Comparison of ENCODE assay signal across 23 cellular contexts in genomic region chr1:165816801-165817497, GRCh38. TPM values are rescaled to one million over a fixed set of nuclear protein-coding genes. Genes with fewer than 3 reads are reported as not detected.
DNase-seq lines count a peak whose midpoint lies in the region; ATAC-seq and TF ChIP-seq lines count a peak whose summit lies in the region.
"Had no signal": no experiment of that assay in that cellular context is flagged by ENCODE, and none has a peak within 500 bp of the region (broad histone marks: within the 10 kb centered on the region; RNA-seq: fewer than 3 reads in every experiment).

No MANE protein-coding gene starts in this region.

- no peak overlapping the region for H2BK120ac ChIP-seq in mesendoderm (ENCODE audit: low read depth, low read length)

- no peak overlapping the region for H2BK5ac ChIP-seq in mesendoderm (ENCODE audit: low read length)

- DNase-seq in GM23338 (ENCODE audit: low spot score) (no peak), OCI-M1 (lab: John Stamatoyannopoulos, UW) (peak; percentile 75), amniotic epithelial cell (ENCODE audit: low read depth) (peak; percentile 18), mesendoderm (peak; percentile 52), activated gamma-delta T cell (lab: John Stamatoyannopoulos, UW) (no peak), spleen (no peak)
- no peak for DNase-seq in activated CD4-positive, alpha-beta T cell treated with anti-CD3 and anti-CD28 coated beads for 36 hours
- no peak for DNase-seq in activated naive CD4-positive, alpha-beta T cell (lab: John Stamatoyannopoulos, UW)
- DNase-seq: BE2C, DMS 273 treated with DMSO at 0.1 percent for 48 hours, DMS79 treated with DMSO at 0.1 percent for 48 hours, GOT3, HCEC 1CT, IMR-90, MV-4-11, NCI-H1105 treated with DMSO at 0.1 percent for 48 hours, NCI-H2029 treated with DMSO at 0.1 percent for 48 hours, NCI-H446, NCI-H526, PC-9, SIG-M5, SK-N-SH had no signal

- H3K4me1 Mint-ChIP-seq in GM23338, result no peaks in the 10 kb centered on the region
- H3K4me1 Mint-ChIP-seq in activated CD4-positive, alpha-beta T cell treated with anti-CD3 and anti-CD28 coated beads for 36 hours, result no peaks in the 10 kb centered on the region

- no peak overlapping the region for H4K5ac ChIP-seq in mesendoderm (ENCODE audit: low read length)

- no peak overlapping the region for H3K27ac Mint-ChIP-seq in GM23338
- H3K27ac Mint-ChIP-seq in activated CD4-positive, alpha-beta T cell treated with anti-CD3 and anti-CD28 coated beads for 36 hours, result no peak overlapping the region

- peaks cover 0 to 15% (median 12%) of the 10 kb centered on the region in 8 donors for H3K9me3 ChIP-seq in spleen
- H3K9me3 ChIP-seq: BE2C, SK-N-SH had no signal

- no peak overlapping the region for H3K18ac ChIP-seq in mesendoderm (ENCODE audit: low read length)

- no peak overlapping the region for H3K56ac ChIP-seq in mesendoderm (ENCODE audit: low read length)

- H3K4me3 ChIP-seq in GM23338 (no peak overlapping the region), mesendoderm (ENCODE audit: low read length) (no peak overlapping the region), spleen (no peak overlapping the region)
- H3K4me3 ChIP-seq: GM12878, PC-9 had no signal

- H3K4me2 ChIP-seq in GM23338 (no peak overlapping the region), mesendoderm (ENCODE audit: low read length) (no peak overlapping the region)
- H3K4me2 ChIP-seq: PC-9, SK-N-SH had no signal

- WGBS in mesendoderm (ENCODE audit: extremely low coverage, insufficient coverage, low lambda C conversion rate), result no CpG with 5 or more reads among the region's 13 CpGs
- WGBS in spleen, 5 donors, result 85 to 90% (median 89%) methylated on average over 13 of the region's 13 CpGs

- H3F3A ChIP-seq in GM23338 (replicated peaks; ENCODE audit: low read depth), result no peaks in the 10 kb centered on the region

- H3K27ac ChIP-seq in GM23338 (ENCODE audit: low read depth) (no peak overlapping the region), mesendoderm (ENCODE audit: low read depth, low read length) (no peak overlapping the region), spleen (no peak overlapping the region)
- H3K27ac ChIP-seq: PC-9 had no signal

- H3K36me3 Mint-ChIP-seq in GM23338 (ENCODE audit: low read depth), result no peaks in the 10 kb centered on the region
- H3K36me3 Mint-ChIP-seq in activated CD4-positive, alpha-beta T cell treated with anti-CD3 and anti-CD28 coated beads for 36 hours (ENCODE audit: low read depth), result no peaks in the 10 kb centered on the region

- no peaks in the 10 kb centered on the region for H3K27me3 ChIP-seq in GM23338 (ENCODE audit: insufficient read depth)
- no peaks in the 10 kb centered on the region for H3K27me3 ChIP-seq in mesendoderm (ENCODE audit: insufficient read depth, low read length, poor library complexity)
- no peaks in the 10 kb centered on the region for H3K27me3 ChIP-seq in spleen (replicated peaks in 1 of 7)
- H3K27me3 ChIP-seq: BE2C had no signal

- TF ChIP-seq CTCF in GM23338 (conservative IDR thresholded peaks at IDR 0.05; ENCODE audit: low read depth in 2 of 2) (no peak), spleen (IDR thresholded peaks at IDR 0.05 in 8 of 11, conservative IDR thresholded peaks at IDR 0.05 in 3 of 11) (no peak)

- no peaks in the 10 kb centered on the region for H3K9me3 Mint-ChIP-seq in GM23338
- peaks cover 2% of the 10 kb centered on the region for H3K9me3 Mint-ChIP-seq in activated CD4-positive, alpha-beta T cell treated with anti-CD3 and anti-CD28 coated beads for 36 hours (ENCODE audit: low read depth)

- H2AFZ ChIP-seq in GM23338, result peak overlapping the region; percentile 38

- H4K8ac ChIP-seq in mesendoderm (ENCODE audit: low read depth, low read length), result no peak overlapping the region

- H3K27me3 Mint-ChIP-seq in GM23338 (ENCODE audit: insufficient read depth, low read depth, poor library complexity), result no peaks in the 10 kb centered on the region
- peaks cover 3% of the 10 kb centered on the region for H3K27me3 Mint-ChIP-seq in activated CD4-positive, alpha-beta T cell treated with anti-CD3 and anti-CD28 coated beads for 36 hours

- POLR2A ChIA-PET in activated CD4-positive, alpha-beta T cell treated with anti-CD3 and anti-CD28 coated beads for 36 hours (lab: Charles Lee), result no interaction called here

- no peak overlapping the region for H2AK5ac ChIP-seq in mesendoderm (ENCODE audit: low read length)

- no peak overlapping the region for H2BK15ac ChIP-seq in mesendoderm (replicated peaks; ENCODE audit: low read depth)

- ATAC-seq in GM23338, result no peak
- ATAC-seq in activated CD4-positive, alpha-beta T cell treated with anti-CD3 and anti-CD28 coated beads for 36 hours, result no peak
- ATAC-seq: GM12878 had no signal

- intact Hi-C loops in activated CD4-positive, alpha-beta T cell treated with anti-CD3 and anti-CD28 coated beads for 36 hours (cut with DNase I, micrococcal nuclease), result no loop called here
- intact Hi-C loops in spleen (cut with DNase I; ENCODE audit: low total_unique reads), result no loop called here

- no peaks in the 10 kb centered on the region for H3K36me3 ChIP-seq in GM23338 (ENCODE audit: insufficient read depth)
- no peaks in the 10 kb centered on the region for H3K36me3 ChIP-seq in mesendoderm (ENCODE audit: control insufficient read depth, insufficient read depth, low read length)
- no peaks in the 10 kb centered on the region for H3K36me3 ChIP-seq in spleen
- H3K36me3 ChIP-seq: BE2C had no signal

- H3K4me3 Mint-ChIP-seq in GM23338, result no peak overlapping the region
- no peak overlapping the region for H3K4me3 Mint-ChIP-seq in activated CD4-positive, alpha-beta T cell treated with anti-CD3 and anti-CD28 coated beads for 36 hours

- H3K79me1 ChIP-seq in mesendoderm (ENCODE audit: low read length), result no peaks in the 10 kb centered on the region

- no peaks in the 10 kb centered on the region for H4K20me1 ChIP-seq in GM23338 (replicated peaks; ENCODE audit: insufficient read depth)

- no peak overlapping the region for H3K9ac ChIP-seq in mesendoderm (ENCODE audit: low read length)
- H3K9ac ChIP-seq: SK-N-SH had no signal

- TF ChIP-seq POLR2A in spleen (IDR thresholded peaks at IDR 0.05), result no peak

- H3K4ac ChIP-seq in mesendoderm (ENCODE audit: low read depth, low read length), result no peak overlapping the region

- no peak overlapping the region for H3K23ac ChIP-seq in mesendoderm (ENCODE audit: low read length)

- CTCF ChIA-PET in activated CD4-positive, alpha-beta T cell treated with anti-CD3 and anti-CD28 coated beads for 36 hours (lab: Charles Lee), result no interaction called here

- no peaks in the 10 kb centered on the region for H3K4me1 ChIP-seq in GM23338 (ENCODE audit: insufficient read depth)
- no peaks in the 10 kb centered on the region for H3K4me1 ChIP-seq in mesendoderm (ENCODE audit: control insufficient read depth, low read depth, low read length)
- no peaks in the 10 kb centered on the region for H3K4me1 ChIP-seq in spleen
- H3K4me1 ChIP-seq: BE2C had no signal

- H3K79me2 ChIP-seq in GM23338 (replicated peaks; ENCODE audit: insufficient read depth) (no peaks in the 10 kb centered on the region), mesendoderm (ENCODE audit: control insufficient read depth, insufficient read depth, low read length) (no peaks in the 10 kb centered on the region)

- no peaks in the 10 kb centered on the region for H3K9me2 ChIP-seq in GM23338 (ENCODE audit: insufficient read depth)
- H3K9me2 ChIP-seq: SK-N-SH had no signal

TF ChIP-seq in GM23338, 12 proteins besides CTCF, POLR2A, EP300 and RAD21 (continues in another document):
- no peak for TF ChIP-seq ZNF331 (CRISPR knock-in tag; IDR thresholded peaks at IDR 0.05; ENCODE audit: low read depth)
- TF ChIP-seq EZH2 (IDR thresholded peaks at IDR 0.05; ENCODE audit: low read depth, unreplicated experiment), result no peak
- TF ChIP-seq, protein P1, sequence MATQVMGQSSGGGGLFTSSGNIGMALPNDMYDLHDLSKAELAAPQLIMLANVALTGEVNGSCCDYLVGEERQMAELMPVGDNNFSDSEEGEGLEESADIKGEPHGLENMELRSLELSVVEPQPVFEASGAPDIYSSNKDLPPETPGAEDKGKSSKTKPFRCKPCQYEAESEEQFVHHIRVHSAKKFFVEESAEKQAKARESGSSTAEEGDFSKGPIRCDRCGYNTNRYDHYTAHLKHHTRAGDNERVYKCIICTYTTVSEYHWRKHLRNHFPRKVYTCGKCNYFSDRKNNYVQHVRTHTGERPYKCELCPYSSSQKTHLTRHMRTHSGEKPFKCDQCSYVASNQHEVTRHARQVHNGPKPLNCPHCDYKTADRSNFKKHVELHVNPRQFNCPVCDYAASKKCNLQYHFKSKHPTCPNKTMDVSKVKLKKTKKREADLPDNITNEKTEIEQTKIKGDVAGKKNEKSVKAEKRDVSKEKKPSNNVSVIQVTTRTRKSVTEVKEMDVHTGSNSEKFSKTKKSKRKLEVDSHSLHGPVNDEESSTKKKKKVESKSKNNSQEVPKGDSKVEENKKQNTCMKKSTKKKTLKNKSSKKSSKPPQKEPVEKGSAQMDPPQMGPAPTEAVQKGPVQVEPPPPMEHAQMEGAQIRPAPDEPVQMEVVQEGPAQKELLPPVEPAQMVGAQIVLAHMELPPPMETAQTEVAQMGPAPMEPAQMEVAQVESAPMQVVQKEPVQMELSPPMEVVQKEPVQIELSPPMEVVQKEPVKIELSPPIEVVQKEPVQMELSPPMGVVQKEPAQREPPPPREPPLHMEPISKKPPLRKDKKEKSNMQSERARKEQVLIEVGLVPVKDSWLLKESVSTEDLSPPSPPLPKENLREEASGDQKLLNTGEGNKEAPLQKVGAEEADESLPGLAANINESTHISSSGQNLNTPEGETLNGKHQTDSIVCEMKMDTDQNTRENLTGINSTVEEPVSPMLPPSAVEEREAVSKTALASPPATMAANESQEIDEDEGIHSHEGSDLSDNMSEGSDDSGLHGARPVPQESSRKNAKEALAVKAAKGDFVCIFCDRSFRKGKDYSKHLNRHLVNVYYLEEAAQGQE (IDR thresholded peaks at IDR 0.05; ENCODE audit: unreplicated experiment), result no peak
- TF ChIP-seq POLR2AphosphoS5 (IDR thresholded peaks at IDR 0.05; ENCODE audit: low read depth), result no peak
- TF ChIP-seq ZNF114 (CRISPR knock-in tag; IDR thresholded peaks at IDR 0.05), result no peak
- TF ChIP-seq CREB1 (CRISPR knock-in tag; IDR thresholded peaks at IDR 0.05; ENCODE audit: low read depth), result no peak
- TF ChIP-seq EZH2phosphoT487 (IDR thresholded peaks at IDR 0.05; ENCODE audit: unreplicated experiment), result no peak

RNA-seq across cellular contexts. Expression of gene UCK2, which starts 10.5 kb away (rescaled TPM):
- 141 and 149 TPM in 2 replicates for total RNA-seq in GM23338 (2014; rRNA removed; shearing (Covaris generic))
- polyA plus RNA-seq in GM23338 (2016; fragmentation: Nextera tagmentation; extraction: Ambion mirVana), result 101 and 104 TPM in 2 replicates
- polyA plus RNA-seq in mesendoderm (2013, experiment 1 of 2), result 110 TPM
- polyA plus RNA-seq in mesendoderm (2013, experiment 2 of 2), result 110 TPM
- total RNA-seq in activated CD4-positive, alpha-beta T cell treated with anti-CD3 and anti-CD28 coated beads for 36 hours, result 10 to 100 TPM; 69.4 to 81.5 TPM
- 10 to 100 TPM; 15.3 to 18.3 (median 16.5) TPM for total RNA-seq in spleen
- polyA plus RNA-seq in spleen, result 10 to 100 TPM in 2 of 3 donors, 1 to 10 TPM in 1; 9.8 to 10.5 (median 10.4) TPM

RNA-seq across cellular contexts. Expression of gene TMCO1, which starts 48.3 kb away (rescaled TPM):
- 38.3 and 45.2 TPM in 2 replicates for total RNA-seq in GM23338 (2014; rRNA removed; shearing (Covaris generic))
- polyA plus RNA-seq in GM23338 (2016; fragmentation: Nextera tagmentation; extraction: Ambion mirVana) (116 and 128 TPM in 2 replicates), spleen (10 to 100 TPM; 23.3 to 45.9 (median 41.5) TPM)
- polyA plus RNA-seq in mesendoderm (2013, experiment 1 of 2), result 115 TPM
- 112 TPM for polyA plus RNA-seq in mesendoderm (2013, experiment 2 of 2)
- 10 to 100 TPM; 57.7 to 70.5 TPM for total RNA-seq in activated CD4-positive, alpha-beta T cell treated with anti-CD3 and anti-CD28 coated beads for 36 hours
- total RNA-seq in spleen, result 10 to 100 TPM; 47.5 to 57.9 (median 53.5) TPM

Comparison
In these comparisons a context has a peak if more than half of its experiments do, and no peak if none do; other contexts are left out.
1. DNase-seq: peak in OCI-M1 (single experiment), amniotic epithelial cell (single experiment) and mesendoderm (single experiment); none in GM23338 (single experiment), activated CD4-positive, alpha-beta T cell treated with anti-CD3 and anti-CD28 coated beads for 36 hours (single experiment), activated gamma-delta T cell (single experiment), spleen (single experiment) and activated naive CD4-positive, alpha-beta T cell (0 of 4).